In genomic region chr1:162732094-162732493, GRCh38 we compare ENCODE assay signal across 21 cellular contexts. TPM values are rescaled to one million over a fixed set of nuclear protein-coding genes. Genes with fewer than 3 reads are reported as not detected.
A peak's percentile ranks its signal among the peaks of the same experiment; 100 is the strongest.
DNase-seq lines count a peak whose midpoint lies in the region; ATAC-seq and TF ChIP-seq lines count a peak whose summit lies in the region.
"Had no signal": no experiment of that assay in that cellular context is flagged by ENCODE, and none has a peak within 500 bp of the region (broad histone marks: within the 10 kb centered on the region; RNA-seq: fewer than 3 reads in every experiment).

No MANE protein-coding gene starts in this region.

- DNase-seq in Right ventricle myocardium inferior (ENCODE audit: missing footprints): no peak
- DNase-seq in cardiac septum (ENCODE audit: low spot score): no peak
- DNase-seq in right lobe of liver: no peak
- no peak for DNase-seq in RKO (ENCODE audit: low spot score)
- no peak for DNase-seq in WTC11 (ENCODE audit: low spot score)
- no peak for DNase-seq in MG63
- no peak for DNase-seq in middle frontal gyrus (ENCODE audit: extremely low spot score, low spot score)
- DNase-seq: 8988T; activated CD4-positive, alpha-beta T cell treated with anti-CD3 and anti-CD28 coated beads, Interleukin-2, amount 50 U/mL, for 1 hour; activated gamma-delta T cell treated with Interleukin-2 at 50 U/mL for 16 hours; effector memory CD8-positive, alpha-beta T cell; EL; KBM-7; NCI-H1048; NCI-H2029 treated with DMSO at 0.1 percent for 48 hours; NCI-H510A; psoas muscle; SW 1271 had no signal

- no peaks in the 10 kb centered on the region for H3K9me3 Mint-ChIP-seq in WTC11
- H3K9me3 Mint-ChIP-seq: effector memory CD8-positive, alpha-beta T cell; natural killer cell treated with Interleukin-12 subunit alpha and Interleukin-12 subunit beta and Interleukin-15 and Interleukin-18, amount 100 ng/mL, for 72 hours had no signal

- TF ChIP-seq CTCF in right lobe of liver (IDR thresholded peaks at IDR 0.05): no peak
- TF ChIP-seq CTCF in WTC11 (IDR thresholded peaks at IDR 0.05): no peak

- POLR2A ChIA-PET in WTC11 (lab: Charles Lee): no interaction called here

- H3K36me3 ChIP-seq in right lobe of liver (no peaks in the 10 kb centered on the region), skeletal muscle tissue (ENCODE audit: control insufficient read depth in 3 of 3, insufficient read depth in 3 of 3, low read length in 3 of 3) (no peaks in the 10 kb centered on the region), MG63 (peaks cover 29% of the 10 kb centered on the region)

- ATAC-seq in Right ventricle myocardium inferior: peak; percentile 29
- peak in 3 of 4 donors; percentile 13 to 32 (median 27) for ATAC-seq in right lobe of liver
- no peak for ATAC-seq in WTC11
- ATAC-seq: effector memory CD8-positive, alpha-beta T cell; natural killer cell treated with Interleukin-12 subunit alpha and Interleukin-12 subunit beta and Interleukin-15 and Interleukin-18, amount 100 ng/mL, for 72 hours had no signal

- H3K27ac ChIP-seq in right lobe of liver (no peak overlapping the region), skeletal muscle tissue (ENCODE audit: low read depth, low read length) (peak overlapping the region; percentile 44)
- H3K27ac ChIP-seq: psoas muscle, testis had no signal

- CTCF ChIA-PET in WTC11 (lab: Charles Lee): no interaction called here

- no peaks in the 10 kb centered on the region for H3K27me3 ChIP-seq in right lobe of liver
- no peaks in the 10 kb centered on the region for H3K27me3 ChIP-seq in skeletal muscle tissue (ENCODE audit: control insufficient read depth in 3 of 3, insufficient read depth in 3 of 3, low read length in 3 of 3)
- H3K27me3 ChIP-seq in MG63: no peaks in the 10 kb centered on the region
- H3K27me3 ChIP-seq: testis had no signal

- no peak overlapping the region for H3K27ac Mint-ChIP-seq in WTC11
- H3K27ac Mint-ChIP-seq: effector memory CD8-positive, alpha-beta T cell; natural killer cell treated with Interleukin-12 subunit alpha and Interleukin-12 subunit beta and Interleukin-15 and Interleukin-18, amount 100 ng/mL, for 72 hours had no signal

- no peak for TF ChIP-seq POLR2A in right lobe of liver (IDR thresholded peaks at IDR 0.05)

- peaks cover 0 to 8% (median 0%) of the 10 kb centered on the region in 4 donors for H3K4me1 ChIP-seq in right lobe of liver
- peaks cover 5 to 9% (median 6%) of the 10 kb centered on the region in 3 donors for H3K4me1 ChIP-seq in skeletal muscle tissue (ENCODE audit: control insufficient read depth in 3 of 3, insufficient read depth in 3 of 3, low read length in 3 of 3)
- H3K4me1 ChIP-seq: psoas muscle had no signal

- H3K9ac ChIP-seq in skeletal muscle tissue (ENCODE audit: low read depth in 1 of 3, low read length in 3 of 3): no peak overlapping the region

- intact Hi-C loops in Right ventricle myocardium inferior (cut with DNase I): loop anchor here (5.0 kb wide), 1 partner anchor 100 kb away; the partner anchor contains the start of gene DDR2
- intact Hi-C loops in cardiac septum (cut with DNase I): no loop called here
- intact Hi-C loops in right lobe of liver (cut with DNase I): no loop called here

- H3K4me3 Mint-ChIP-seq in WTC11: no peak overlapping the region
- H3K4me3 Mint-ChIP-seq: effector memory CD8-positive, alpha-beta T cell; natural killer cell treated with Interleukin-12 subunit alpha and Interleukin-12 subunit beta and Interleukin-15 and Interleukin-18, amount 100 ng/mL, for 72 hours had no signal

- no peaks in the 10 kb centered on the region for H3K36me3 Mint-ChIP-seq in WTC11
- H3K36me3 Mint-ChIP-seq: natural killer cell treated with Interleukin-12 subunit alpha and Interleukin-12 subunit beta and Interleukin-15 and Interleukin-18, amount 100 ng/mL, for 72 hours had no signal

- H3K27me3 Mint-ChIP-seq in WTC11 (ENCODE audit: low read depth): no peaks in the 10 kb centered on the region

- H3K4me1 Mint-ChIP-seq in WTC11: peaks cover 7% of the 10 kb centered on the region

- H3K9me3 ChIP-seq in right lobe of liver: no peaks in the 10 kb centered on the region
- no peaks in the 10 kb centered on the region for H3K9me3 ChIP-seq in skeletal muscle tissue (ENCODE audit: control insufficient read depth in 3 of 3, low read length in 3 of 3)
- H3K9me3 ChIP-seq in MG63: peaks cover 2% of the 10 kb centered on the region
- H3K9me3 ChIP-seq: psoas muscle, testis had no signal

- no peak overlapping the region for H3K4me3 ChIP-seq in right lobe of liver
- H3K4me3 ChIP-seq in skeletal muscle tissue (ENCODE audit: low read length in 3 of 3): no peak overlapping the region
- H3K4me3 ChIP-seq in MG63: no peak overlapping the region
- H3K4me3 ChIP-seq: psoas muscle, testis had no signal

TF ChIP-seq in WTC11, 78 proteins besides CTCF, POLR2A, EP300 and RAD21:
- TF ChIP-seq ZNF317 (CRISPR knock-in tag; IDR thresholded peaks at IDR 0.05; ENCODE audit: borderline replicate concordance, low read depth) (no peak), PRRX2 (CRISPR knock-in tag; IDR thresholded peaks at IDR 0.05) (no peak), JAZF1 (CRISPR knock-in tag; IDR thresholded peaks at IDR 0.05) (no peak), KAT7 (CRISPR knock-in tag; IDR thresholded peaks at IDR 0.05; ENCODE audit: borderline replicate concordance) (no peak), ZNF263 (CRISPR knock-in tag; IDR thresholded peaks at IDR 0.05; ENCODE audit: low read depth) (no peak), ZNF219 (CRISPR knock-in tag; IDR thresholded peaks at IDR 0.05; ENCODE audit: borderline replicate concordance) (no peak)
- TF ChIP-seq, protein P1, sequence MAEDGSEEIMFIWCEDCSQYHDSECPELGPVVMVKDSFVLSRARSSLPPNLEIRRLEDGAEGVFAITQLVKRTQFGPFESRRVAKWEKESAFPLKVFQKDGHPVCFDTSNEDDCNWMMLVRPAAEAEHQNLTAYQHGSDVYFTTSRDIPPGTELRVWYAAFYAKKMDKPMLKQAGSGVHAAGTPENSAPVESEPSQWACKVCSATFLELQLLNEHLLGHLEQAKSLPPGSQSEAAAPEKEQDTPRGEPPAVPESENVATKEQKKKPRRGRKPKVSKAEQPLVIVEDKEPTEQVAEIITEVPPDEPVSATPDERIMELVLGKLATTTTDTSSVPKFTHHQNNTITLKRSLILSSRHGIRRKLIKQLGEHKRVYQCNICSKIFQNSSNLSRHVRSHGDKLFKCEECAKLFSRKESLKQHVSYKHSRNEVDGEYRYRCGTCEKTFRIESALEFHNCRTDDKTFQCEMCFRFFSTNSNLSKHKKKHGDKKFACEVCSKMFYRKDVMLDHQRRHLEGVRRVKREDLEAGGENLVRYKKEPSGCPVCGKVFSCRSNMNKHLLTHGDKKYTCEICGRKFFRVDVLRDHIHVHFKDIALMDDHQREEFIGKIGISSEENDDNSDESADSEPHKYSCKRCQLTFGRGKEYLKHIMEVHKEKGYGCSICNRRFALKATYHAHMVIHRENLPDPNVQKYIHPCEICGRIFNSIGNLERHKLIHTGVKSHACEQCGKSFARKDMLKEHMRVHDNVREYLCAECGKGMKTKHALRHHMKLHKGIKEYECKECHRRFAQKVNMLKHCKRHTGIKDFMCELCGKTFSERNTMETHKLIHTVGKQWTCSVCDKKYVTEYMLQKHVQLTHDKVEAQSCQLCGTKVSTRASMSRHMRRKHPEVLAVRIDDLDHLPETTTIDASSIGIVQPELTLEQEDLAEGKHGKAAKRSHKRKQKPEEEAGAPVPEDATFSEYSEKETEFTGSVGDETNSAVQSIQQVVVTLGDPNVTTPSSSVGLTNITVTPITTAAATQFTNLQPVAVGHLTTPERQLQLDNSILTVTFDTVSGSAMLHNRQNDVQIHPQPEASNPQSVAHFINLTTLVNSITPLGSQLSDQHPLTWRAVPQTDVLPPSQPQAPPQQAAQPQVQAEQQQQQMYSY (CRISPR knock-in tag; IDR thresholded peaks at IDR 0.05): no peak
- TF ChIP-seq, protein P2, sequence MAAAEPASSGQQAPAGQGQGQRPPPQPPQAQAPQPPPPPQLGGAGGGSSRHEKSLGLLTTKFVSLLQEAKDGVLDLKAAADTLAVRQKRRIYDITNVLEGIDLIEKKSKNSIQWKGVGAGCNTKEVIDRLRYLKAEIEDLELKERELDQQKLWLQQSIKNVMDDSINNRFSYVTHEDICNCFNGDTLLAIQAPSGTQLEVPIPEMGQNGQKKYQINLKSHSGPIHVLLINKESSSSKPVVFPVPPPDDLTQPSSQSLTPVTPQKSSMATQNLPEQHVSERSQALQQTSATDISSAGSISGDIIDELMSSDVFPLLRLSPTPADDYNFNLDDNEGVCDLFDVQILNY (CRISPR knock-in tag; IDR thresholded peaks at IDR 0.05): no peak

RNA-seq across cellular contexts. Expression of gene HSD17B7, which starts 58.4 kb away (rescaled TPM):
- 4.2 TPM for total RNA-seq in Right ventricle myocardium inferior
- total RNA-seq in cardiac septum: 4.6 TPM
- total RNA-seq in right lobe of liver: 10 to 100 TPM; 10.4 to 32.1 (median 17.6) TPM
- total RNA-seq in skeletal muscle tissue: 12.0 TPM
- 25.0 to 32.9 TPM (median 30.6 TPM) in 3 replicates for total RNA-seq in WTC11 (2021)
- 0.49 and 5.6 TPM in 2 replicates for total RNA-seq in MG63 (2014; rRNA removed; shearing (Covaris generic); ENCODE audit: low replicate concordance)
